In the genomic region with DNA sequence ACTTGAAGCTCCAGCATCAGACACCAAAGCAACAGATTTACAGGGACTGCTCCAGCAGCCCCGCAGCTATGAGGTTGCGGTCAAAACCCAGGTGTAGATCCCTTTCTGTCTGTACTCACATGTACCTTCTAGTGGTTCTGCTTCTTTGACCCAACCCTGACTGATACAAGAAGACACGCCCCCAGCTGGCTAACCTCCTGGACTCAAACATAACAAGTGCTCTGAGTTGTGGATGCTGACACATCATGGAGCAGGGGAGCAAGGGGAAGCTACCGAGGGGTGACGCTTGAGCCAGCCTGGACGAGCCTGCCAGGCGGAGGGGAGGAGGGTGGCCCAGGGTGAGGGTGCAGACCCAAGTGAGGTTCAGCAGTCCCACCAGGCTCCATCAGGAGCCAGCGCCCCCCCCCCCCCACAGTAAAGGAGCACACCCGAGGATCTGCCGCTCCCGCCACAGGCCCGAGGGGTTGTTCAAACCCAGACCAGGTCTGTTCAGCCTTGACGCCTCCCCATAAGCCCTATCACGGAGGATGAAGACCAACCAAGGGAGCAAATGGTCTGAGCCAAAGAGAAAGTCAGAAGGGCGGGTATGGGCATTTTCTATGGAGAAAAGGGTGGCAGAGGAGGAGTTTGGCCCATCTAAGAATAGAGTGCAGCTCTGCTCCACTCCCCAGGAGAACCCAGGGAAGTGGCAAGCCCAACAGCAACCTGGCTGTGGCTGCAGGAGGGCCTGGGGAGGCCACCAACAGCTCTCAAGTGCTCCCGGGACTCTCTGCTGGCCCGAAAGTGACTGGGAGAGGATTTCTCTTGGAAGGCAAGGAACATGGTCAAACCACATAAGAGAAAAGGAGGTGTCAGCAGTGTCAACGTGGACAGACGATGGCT, we compare ENCODE assay signal across 19 cellular contexts.
"Had no signal": no experiment of that assay in that cellular context is flagged by ENCODE, and none has a peak within 500 bp of the region (broad histone marks: within the 10 kb centered on the region; RNA-seq: fewer than 3 reads in every experiment).

No MANE protein-coding gene starts in this region.

- H3K4me3 ChIP-seq: heart left ventricle, pancreas, smooth muscle cell, tibial nerve had no signal

- H3K36me3 Mint-ChIP-seq: naive thymus-derived CD8-positive, alpha-beta T cell had no signal

- H3K27me3 Mint-ChIP-seq: naive thymus-derived CD8-positive, alpha-beta T cell had no signal

- H3K27ac Mint-ChIP-seq: progenitor cell of endocrine pancreas had no signal

- H3K4me2 ChIP-seq: smooth muscle cell had no signal

- H3K4me1 ChIP-seq: foreskin keratinocyte, heart left ventricle, pancreas had no signal

- H3K36me3 ChIP-seq: heart left ventricle, pancreas, tibial nerve had no signal

- H3K9me3 ChIP-seq: pancreas had no signal

- FAIRE-seq: colon, endothelial cell of umbilical vein, pancreas had no signal

- DNase-seq: cerebellar nuclear complex; dermis blood vessel endothelial cell; erythroblast; foreskin keratinocyte; heart left ventricle; hippocampal formation; kidney glomerular epithelial cell; naive thymus-derived CD8-positive, alpha-beta T cell; occipital lobe; pancreas; right cardiac atrium; stimulated activated CD4-positive, alpha-beta T cell treated with anti-CD3 and anti-CD28 coated beads, Interleukin-2, amount 100 ng/mL, for 48 hours; stimulated activated naive CD8-positive, alpha-beta T cell treated with anti-CD3 and anti-CD28 coated beads, Interleukin-15, Interleukin-2, amounts not matched to agents 100 U/mL and 50 U/mL, for 24 hours had no signal

- H3K4me3 Mint-ChIP-seq: naive thymus-derived CD8-positive, alpha-beta T cell; neural crest cell had no signal

- ATAC-seq: heart left ventricle; naive thymus-derived CD8-positive, alpha-beta T cell; pancreas; stimulated activated naive CD8-positive, alpha-beta T cell treated with anti-CD3 and anti-CD28 coated beads, Interleukin-15, Interleukin-2, amounts not matched to agents 100 U/mL and 50 U/mL, for 24 hours had no signal

- H3K27ac ChIP-seq: foreskin keratinocyte, heart left ventricle, pancreas, tibial nerve had no signal

- H3K27me3 ChIP-seq: foreskin keratinocyte, heart left ventricle, pancreas, tibial nerve had no signal
